Comparison of ENCODE assay signal across 8 cellular contexts in genomic region chr7:100345288-100345672, GRCh38. TPM values are rescaled to one million over a fixed set of nuclear protein-coding genes. Genes with fewer than 3 reads are reported as not detected.
A peak's percentile ranks its signal among the peaks of the same experiment; 100 is the strongest.
DNase-seq lines count a peak whose midpoint lies in the region; ATAC-seq and TF ChIP-seq lines count a peak whose summit lies in the region.
"Not testable (repeated sequence)": the region's sequence is repeated elsewhere in the genome, so short reads cannot be mapped to it uniquely, and the experiment has no call there.

No MANE protein-coding gene starts in this region.

- not testable (repeated sequence) for H3K9me3 Mint-ChIP-seq in activated T-cell treated with anti-CD3 and anti-CD28 coated beads, Interleukin-2, amount 50 U/mL, for 72 hours; neural crest cell

- not testable (repeated sequence) for H3K27ac ChIP-seq in fibroblast of lung (ENCODE audit: insufficient read depth, low read length); substantia nigra (ENCODE audit: low read depth, low read length, poor library complexity, severe bottlenecking)

- not testable (repeated sequence) for H3K4me2 ChIP-seq in Loucy (ENCODE audit: low read depth, low read length, poor library complexity, severe bottlenecking); fibroblast of lung (ENCODE audit: extremely low read depth, insufficient read depth, low read length)

- not testable (repeated sequence) for H3K27me3 Mint-ChIP-seq in activated T-cell treated with anti-CD3 and anti-CD28 coated beads, Interleukin-2, amount 50 U/mL, for 72 hours (ENCODE audit: low read depth); neural crest cell (ENCODE audit: low read depth)

- not testable (repeated sequence) for H3K9ac ChIP-seq in Loucy (ENCODE audit: low read depth, low read length, poor library complexity, severe bottlenecking); fibroblast of lung (ENCODE audit: insufficient read depth, low read length)

- not testable (repeated sequence) for H3K9me2 ChIP-seq in Loucy (replicated peaks; ENCODE audit: low read depth, low read length)

- peaks cover 46% of the 10 kb centered on the region for H3K4me1 Mint-ChIP-seq in activated T-cell treated with anti-CD3 and anti-CD28 coated beads, Interleukin-2, amount 50 U/mL, for 72 hours (ENCODE audit: low read depth)
- H3K4me1 Mint-ChIP-seq in neural crest cell: peaks cover 12% of the 10 kb centered on the region

- H3K27me3 ChIP-seq in HAP-1 (ENCODE audit: low read depth); Loucy (ENCODE audit: insufficient read depth, low read length, poor library complexity, severe bottlenecking); fibroblast of lung (ENCODE audit: control insufficient read depth, insufficient read depth, low read length): not testable (repeated sequence)

- peaks cover 12 to 31% of the 10 kb centered on the region in 2 donors for H3K36me3 Mint-ChIP-seq in activated T-cell treated with anti-CD3 and anti-CD28 coated beads, Interleukin-2, amount 50 U/mL, for 72 hours (ENCODE audit: insufficient read depth in 2 of 2)
- not testable (repeated sequence) for H3K36me3 Mint-ChIP-seq in neural crest cell (ENCODE audit: low read depth)

- H3K79me2 ChIP-seq in Loucy (ENCODE audit: insufficient read depth, low read length): peaks cover 35% of the 10 kb centered on the region; the same call in 1 of the 2 replicates
- not testable (repeated sequence) for H3K79me2 ChIP-seq in fibroblast of lung (ENCODE audit: control insufficient read depth, insufficient read depth, low read length)

- TF ChIP-seq CTCF in Loucy (conservative IDR thresholded peaks at IDR 0.05; ENCODE audit: low read length) (peak; percentile 25; the same call in 1 of the 2 replicates), fibroblast of lung (conservative IDR thresholded peaks at IDR 0.05 in 1 of 2, IDR thresholded peaks at IDR 0.05 in 1 of 2; ENCODE audit: low read depth in 1 of 2, low read length in 2 of 2) (peak; percentile 16 to 50), neural crest cell (conservative IDR thresholded peaks at IDR 0.05) (peak; percentile 67)

- H4K20me1 ChIP-seq in Loucy (ENCODE audit: insufficient read depth, low read length, poor library complexity, severe bottlenecking): peaks cover 27% of the 10 kb centered on the region
- H4K20me1 ChIP-seq in fibroblast of lung (ENCODE audit: control insufficient read depth, extremely low read depth, insufficient read depth, low read length): not testable (repeated sequence)

- ATAC-seq in activated T-cell treated with anti-CD3 and anti-CD28 coated beads, Interleukin-2, amount 50 U/mL, for 72 hours (replicated peaks in 1 of 2): peak; percentile 47 to 55

- H3K4me3 Mint-ChIP-seq in activated T-cell treated with anti-CD3 and anti-CD28 coated beads, Interleukin-2, amount 50 U/mL, for 72 hours: peak overlapping the region; percentile 71 to 86
- peak overlapping the region; percentile 62 for H3K4me3 Mint-ChIP-seq in neural crest cell

- not testable (repeated sequence) for H3K9me3 ChIP-seq in HAP-1; Loucy (ENCODE audit: insufficient read depth, low read depth, low read length); fibroblast of lung (ENCODE audit: control insufficient read depth, insufficient read depth, low read depth, low read length)

- DNase-seq in GDM1 (lab: John Stamatoyannopoulos, UW) (peak; percentile 10), HAP-1 (ENCODE audit: low spot score in 2 of 2) (peak; percentile 28 to 83), SHP77 treated with DMSO at 0.1 percent for 48 hours (lab: John Stamatoyannopoulos, UW) (peak; percentile 60), fibroblast of lung (ENCODE audit: low read depth in 2 of 2) (peak; percentile 32 to 63), neural crest cell (ENCODE audit: low read depth, low spot score) (peak; percentile 83), substantia nigra (lab: John Stamatoyannopoulos, UW) (peak in 45 of 49 donors; percentile 3 to 94 (median 69))
- DNase-seq in activated T-cell treated with anti-CD3 and anti-CD28 coated beads, Interleukin-2, amount 50 U/mL, for 72 hours: peak; percentile 76 to 81

- H3K4me1 ChIP-seq in HAP-1; Loucy (ENCODE audit: insufficient read depth, low read length, poor library complexity, severe bottlenecking); fibroblast of lung (ENCODE audit: control insufficient read depth, extremely low read depth, insufficient read depth, low read length): not testable (repeated sequence)

- H3F3A ChIP-seq in Loucy (ENCODE audit: low read depth): not testable (repeated sequence)

- H3K36me3 ChIP-seq in HAP-1 (replicated peaks): peaks cover 78% of the 10 kb centered on the region
- H3K36me3 ChIP-seq in Loucy (ENCODE audit: insufficient read depth, low read length): peaks cover 58% of the 10 kb centered on the region
- peaks cover 15% of the 10 kb centered on the region for H3K36me3 ChIP-seq in fibroblast of lung (ENCODE audit: control insufficient read depth, insufficient read depth, low read length)

- H3K4me3 ChIP-seq in HAP-1; Loucy (ENCODE audit: low read length, poor library complexity, severe bottlenecking); fibroblast of lung (replicated peaks in 1 of 4; ENCODE audit: control extremely low read depth in 1 of 4, insufficient read depth in 1 of 4, low read depth in 3 of 4, low read length in 4 of 4): not testable (repeated sequence)

- in situ Hi-C loops in HAP-1 (cut with MboI; ENCODE audit: low sequenced_read_pairs): loop anchor here (10.0 kb wide), 1 partner anchor 210 kb away; no protein-coding TSS in a partner anchor

- H2AFZ ChIP-seq in Loucy (ENCODE audit: low read length); fibroblast of lung (ENCODE audit: low read length): not testable (repeated sequence)

- not testable (repeated sequence) for H3K27ac Mint-ChIP-seq in activated T-cell treated with anti-CD3 and anti-CD28 coated beads, Interleukin-2, amount 50 U/mL, for 72 hours; neural crest cell (ENCODE audit: unreplicated experiment)

RNA-seq across cellular contexts. Expression of gene PILRB, which starts 12.6 kb away (rescaled TPM):
- total RNA-seq in activated T-cell treated with anti-CD3 and anti-CD28 coated beads, Interleukin-2, amount 50 U/mL, for 72 hours: 10 to 100 TPM; 43.6 to 78.3 TPM
- 3.6 and 4.3 TPM in 2 replicates for total RNA-seq in fibroblast of lung
- 6.5 and 8.8 TPM in 2 replicates for polyA plus RNA-seq in fibroblast of lung
- 2.7 TPM in 2 replicates for polyA plus RNA-seq in fibroblast of lung (2012)
- 6.3 and 18.0 TPM in 2 replicates for polyA minus RNA-seq in fibroblast of lung (ENCODE audit: low replicate concordance)
- total RNA-seq in neural crest cell: 36.5 and 36.6 TPM in 2 replicates

RNA-seq across cellular contexts. Expression of gene PILRA, which starts 28.0 kb away (rescaled TPM):
- 10 to 100 TPM in 1 of 2 donors, 1 to 10 TPM in 1; 3.4 to 14.1 TPM for total RNA-seq in activated T-cell treated with anti-CD3 and anti-CD28 coated beads, Interleukin-2, amount 50 U/mL, for 72 hours
- 0.33 TPM in 1 of 2 replicates, not detected in the other for total RNA-seq in fibroblast of lung
- 0.15 and 0.20 TPM in 2 replicates for polyA plus RNA-seq in fibroblast of lung
- 0.28 TPM in 1 of 2 replicates, not detected in the other for polyA plus RNA-seq in fibroblast of lung (2012)
- polyA minus RNA-seq in fibroblast of lung (ENCODE audit: low replicate concordance): not detected in 2 replicates
- 2.6 and 2.7 TPM in 2 replicates for total RNA-seq in neural crest cell

RNA-seq across cellular contexts. Expression of gene SPDYE3, which starts 37.8 kb away (rescaled TPM):
- total RNA-seq in activated T-cell treated with anti-CD3 and anti-CD28 coated beads, Interleukin-2, amount 50 U/mL, for 72 hours: not detected
- total RNA-seq in fibroblast of lung: not detected in 2 replicates
- polyA plus RNA-seq in fibroblast of lung: not detected in 2 replicates
- polyA plus RNA-seq in fibroblast of lung (2012): 2.0 and 2.1 TPM in 2 replicates
- not detected in 2 replicates for polyA minus RNA-seq in fibroblast of lung (ENCODE audit: low replicate concordance)
- not detected in 2 replicates for total RNA-seq in neural crest cell

Comparison
In these comparisons a context has a peak if more than half of its experiments do, and no peak if none do; other contexts are left out.
1. DNase-seq: peak in every context shown above with its lines; median percentile 83 in neural crest cell; 78 in activated T-cell treated with anti-CD3 and anti-CD28 coated beads, Interleukin-2, amount 50 U/mL, for 72 hours; 69 in substantia nigra; 60 in SHP77 treated with DMSO at 0.1 percent for 48 hours; 56 in HAP-1; 48 in fibroblast of lung; 10 in GDM1.